Comparison of ENCODE assay signal across 2 cellular contexts in the genomic region with DNA sequence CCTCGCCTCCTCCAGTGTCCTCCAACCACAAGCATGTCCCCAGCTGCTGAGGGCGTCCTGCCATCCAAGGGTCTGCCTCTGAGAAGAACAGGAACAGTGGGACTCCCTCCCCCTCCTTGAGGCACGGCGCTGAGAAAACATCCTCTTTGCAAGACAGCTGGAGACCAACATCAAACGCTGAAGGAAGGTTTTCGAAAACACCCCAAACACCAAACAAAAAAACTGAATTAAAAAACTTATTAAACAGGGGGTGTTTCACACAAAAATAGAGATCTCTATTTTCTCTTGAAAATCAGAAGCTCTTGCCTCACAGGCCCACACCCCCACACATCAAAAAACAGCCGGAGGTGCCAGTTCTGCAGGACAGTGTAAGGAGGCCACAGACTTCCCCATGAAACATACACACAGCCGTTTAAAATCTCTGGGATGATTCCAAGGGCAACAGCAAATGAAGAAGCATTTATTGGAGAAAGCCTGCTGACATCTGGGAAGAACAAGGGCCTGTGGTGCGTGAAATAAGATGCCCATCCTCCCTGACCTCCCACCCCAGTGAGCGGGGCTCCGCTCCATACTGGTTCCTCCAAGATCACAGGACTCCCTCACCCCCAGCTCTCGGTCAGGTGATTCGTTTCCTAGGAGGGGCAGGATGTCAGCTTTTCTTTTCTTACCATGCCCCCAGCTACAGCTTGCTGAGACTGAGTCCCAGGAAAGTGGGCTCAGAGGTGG.
A peak's percentile ranks its signal among the peaks of the same experiment; 100 is the strongest.
TF ChIP-seq lines count a peak whose summit lies in the region.

No MANE protein-coding gene starts in this region.

TF ChIP-seq in WTC11, 78 proteins besides CTCF, POLR2A, EP300 and RAD21 (continued from another document):
- TF ChIP-seq ETV6 (CRISPR knock-in tag; IDR thresholded peaks at IDR 0.05) (0 out of 2 replicates have a peak, but pooled peaks have one; percentile 27), FOXJ3 (CRISPR knock-in tag; IDR thresholded peaks at IDR 0.05; ENCODE audit: borderline replicate concordance) (no peak), ZNF423 (CRISPR knock-in tag; IDR thresholded peaks at IDR 0.05) (peak; percentile 20; the same call in 1 of the 2 replicates)
- TF ChIP-seq, protein P1, sequence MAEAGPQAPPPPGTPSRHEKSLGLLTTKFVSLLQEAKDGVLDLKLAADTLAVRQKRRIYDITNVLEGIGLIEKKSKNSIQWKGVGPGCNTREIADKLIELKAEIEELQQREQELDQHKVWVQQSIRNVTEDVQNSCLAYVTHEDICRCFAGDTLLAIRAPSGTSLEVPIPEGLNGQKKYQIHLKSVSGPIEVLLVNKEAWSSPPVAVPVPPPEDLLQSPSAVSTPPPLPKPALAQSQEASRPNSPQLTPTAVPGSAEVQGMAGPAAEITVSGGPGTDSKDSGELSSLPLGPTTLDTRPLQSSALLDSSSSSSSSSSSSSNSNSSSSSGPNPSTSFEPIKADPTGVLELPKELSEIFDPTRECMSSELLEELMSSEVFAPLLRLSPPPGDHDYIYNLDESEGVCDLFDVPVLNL (CRISPR knock-in tag; IDR thresholded peaks at IDR 0.05; ENCODE audit: borderline replicate concordance, low read depth), result no peak
- TF ChIP-seq, protein P2, sequence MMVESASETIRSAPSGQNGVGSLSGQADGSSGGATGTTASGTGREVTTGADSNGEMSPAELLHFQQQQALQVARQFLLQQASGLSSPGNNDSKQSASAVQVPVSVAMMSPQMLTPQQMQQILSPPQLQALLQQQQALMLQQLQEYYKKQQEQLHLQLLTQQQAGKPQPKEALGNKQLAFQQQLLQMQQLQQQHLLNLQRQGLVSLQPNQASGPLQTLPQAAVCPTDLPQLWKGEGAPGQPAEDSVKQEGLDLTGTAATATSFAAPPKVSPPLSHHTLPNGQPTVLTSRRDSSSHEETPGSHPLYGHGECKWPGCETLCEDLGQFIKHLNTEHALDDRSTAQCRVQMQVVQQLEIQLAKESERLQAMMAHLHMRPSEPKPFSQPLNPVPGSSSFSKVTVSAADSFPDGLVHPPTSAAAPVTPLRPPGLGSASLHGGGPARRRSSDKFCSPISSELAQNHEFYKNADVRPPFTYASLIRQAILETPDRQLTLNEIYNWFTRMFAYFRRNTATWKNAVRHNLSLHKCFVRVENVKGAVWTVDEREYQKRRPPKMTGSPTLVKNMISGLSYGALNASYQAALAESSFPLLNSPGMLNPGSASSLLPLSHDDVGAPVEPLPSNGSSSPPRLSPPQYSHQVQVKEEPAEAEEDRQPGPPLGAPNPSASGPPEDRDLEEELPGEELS (CRISPR knock-in tag; IDR thresholded peaks at IDR 0.05), result peak; percentile 86; the same call in 1 of the 2 replicates
TF ChIP-seq in WTC11: peak in this region for 5.

TF ChIP-seq in HepG2, 621 proteins besides CTCF, POLR2A, EP300 and RAD21 (continued from another document):
- no peak for TF ChIP-seq CEBPZ (IDR thresholded peaks at IDR 0.05; ENCODE audit: low read length)
- TF ChIP-seq YY1 (IDR thresholded peaks at IDR 0.05; ENCODE audit: insufficient read depth, insufficient replicate concordance, low read depth, low read length), result no peak
- no peak for TF ChIP-seq PLRG1 (conservative IDR thresholded peaks at IDR 0.05)
